In genomic region chr2:177649568-177650271, GRCh38 we compare ENCODE assay signal across 1 cellular context.
TF ChIP-seq lines count a peak whose summit lies in the region.

No MANE protein-coding gene starts in this region.

TF ChIP-seq in K562, 482 proteins besides CTCF, POLR2A, EP300 and RAD21 (continued from another document):
- TF ChIP-seq NFE2L1 (tag; IDR thresholded peaks at IDR 0.05; ENCODE audit: borderline replicate concordance, low read depth): peak; percentile 40; the same call in 1 of the 2 replicates
- TF ChIP-seq ZZZ3 (IDR thresholded peaks at IDR 0.05): no peak
- no peak for TF ChIP-seq GATAD2A (IDR thresholded peaks at IDR 0.05)
- 0 out of 2 replicates have a peak, but pooled peaks have one; percentile 24 for TF ChIP-seq MBD1 (CRISPR knock-in tag; IDR thresholded peaks at IDR 0.05)
- peak; percentile 73 for TF ChIP-seq CEBPB (tag; IDR thresholded peaks at IDR 0.05)
- TF ChIP-seq MAFF (IDR thresholded peaks at IDR 0.05; ENCODE audit: low read length): peak; percentile 17; the same call in 1 of the 2 replicates
- peak; percentile 15; the same call in 1 of the 2 replicates for TF ChIP-seq MAFK (IDR thresholded peaks at IDR 0.05; ENCODE audit: low read length)
TF ChIP-seq in K562: peak in this region for 10.
